9 cellular contexts compared by ENCODE assay signal in the genomic region with DNA sequence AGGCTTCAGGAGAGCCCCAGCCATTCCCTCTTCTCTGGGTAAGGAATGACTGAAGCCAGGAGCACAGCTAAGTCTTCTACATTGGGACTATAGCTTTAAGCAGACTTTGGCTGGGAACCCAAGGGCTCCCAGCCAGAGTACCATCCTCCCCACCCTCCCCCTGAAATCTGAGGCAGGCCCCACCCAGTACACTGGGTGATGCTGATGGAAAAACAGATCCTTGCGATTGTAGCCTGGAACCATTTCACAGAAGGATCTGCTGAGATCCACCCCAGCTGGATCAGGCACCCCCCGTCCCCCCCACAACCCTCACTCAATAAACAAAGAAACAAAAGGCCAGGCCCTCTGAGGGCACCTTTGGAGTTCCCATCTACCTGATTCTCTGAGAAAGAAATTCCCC. TPM values are rescaled to one million over a fixed set of nuclear protein-coding genes. Genes with fewer than 3 reads are reported as not detected.
A peak's percentile ranks its signal among the peaks of the same experiment; 100 is the strongest.
DNase-seq lines count a peak whose midpoint lies in the region; ATAC-seq and TF ChIP-seq lines count a peak whose summit lies in the region.
"Had no signal": no experiment of that assay in that cellular context is flagged by ENCODE, and none has a peak within 500 bp of the region (broad histone marks: within the 10 kb centered on the region; RNA-seq: fewer than 3 reads in every experiment).

No MANE protein-coding gene starts in this region.

- H3K23ac ChIP-seq in trophoblast cell (ENCODE audit: low read length) (no peak overlapping the region), H9 (ENCODE audit: insufficient read length, low read depth, low read length) (no peak overlapping the region)

- H3K14ac ChIP-seq in trophoblast cell (ENCODE audit: low read length) (no peak overlapping the region), H9 (ENCODE audit: insufficient read depth, low read length) (no peak overlapping the region)

- H3K9me3 ChIP-seq in CD4-positive, CD25-positive, alpha-beta regulatory T cell (ENCODE audit: control insufficient read depth in 2 of 2, low read length in 2 of 2), result no peaks in the 10 kb centered on the region
- H3K9me3 ChIP-seq in OCI-LY1 (ENCODE audit: low read length) (no peaks in the 10 kb centered on the region), trophoblast cell (ENCODE audit: insufficient read depth, low read depth, low read length) (no peaks in the 10 kb centered on the region), H9 (ENCODE audit: control insufficient read depth, low read depth, low read length) (no peaks in the 10 kb centered on the region)

- peak overlapping the region; percentile 90 for H3K4me3 ChIP-seq in CD4-positive, CD25-positive, alpha-beta regulatory T cell (ENCODE audit: low read depth, low read length)
- H3K4me3 ChIP-seq in OCI-LY1 (ENCODE audit: low read depth, low read length, poor library complexity, severe bottlenecking), result peak overlapping the region; percentile 65
- H3K4me3 ChIP-seq in fibroblast of pulmonary artery (replicated peaks; ENCODE audit: low read depth, low read length), result peak overlapping the region; percentile 71
- no peak overlapping the region for H3K4me3 ChIP-seq in trophoblast cell (ENCODE audit: low read depth, low read length)

- TF ChIP-seq CTCF in OCI-LY1 (IDR thresholded peaks at IDR 0.05; ENCODE audit: low read length) (no peak), fibroblast of pulmonary artery (IDR thresholded peaks at IDR 0.05; ENCODE audit: low read length, missing control alignments) (no peak), H9 (conservative IDR thresholded peaks at IDR 0.05) (no peak)

- no peak overlapping the region for H3K4me3 Mint-ChIP-seq in CD4-positive, CD25-positive, alpha-beta regulatory T cell
- no peak overlapping the region for H3K4me3 Mint-ChIP-seq in activated CD8-positive, alpha-beta T cell treated with anti-CD3 and anti-CD28 coated beads, Interleukin-2, amount 10 ng/mL, durations not matched to agents 7 days and 5 days
- H3K4me3 Mint-ChIP-seq in H9, result peak overlapping the region in 1 of 2 experiments; percentile 41; a peak in 4 of 5 replicates
- H3K4me3 Mint-ChIP-seq in activated naive CD8-positive, alpha-beta T cell treated with anti-CD3 and anti-CD28 coated beads for 36 hours, result no peak overlapping the region

- no peak overlapping the region for H4K8ac ChIP-seq in trophoblast cell (ENCODE audit: low read depth, low read length)
- H4K8ac ChIP-seq in H9 (replicated peaks; ENCODE audit: insufficient read length, low read depth, low read length), result no peak overlapping the region

- peaks cover 73% of the 10 kb centered on the region for H3K4me1 ChIP-seq in CD4-positive, CD25-positive, alpha-beta regulatory T cell (ENCODE audit: control insufficient read depth, insufficient read depth, low read length, poor library complexity, severe bottlenecking)
- H3K4me1 ChIP-seq in OCI-LY1 (ENCODE audit: insufficient read depth, low read length, severe bottlenecking), result peaks cover 72% of the 10 kb centered on the region
- peaks cover 23% of the 10 kb centered on the region in 2 experiments for H3K4me1 ChIP-seq in trophoblast cell (ENCODE audit: control insufficient read depth in 1 of 2, insufficient read depth in 2 of 2, low read length in 2 of 2)
- peaks cover 9% of the 10 kb centered on the region; the same call in 1 of the 2 replicates for H3K4me1 ChIP-seq in H9 (ENCODE audit: insufficient read depth, low read length)

- no peaks in the 10 kb centered on the region for H3K27me3 Mint-ChIP-seq in CD4-positive, CD25-positive, alpha-beta regulatory T cell
- no peaks in the 10 kb centered on the region for H3K27me3 Mint-ChIP-seq in activated CD8-positive, alpha-beta T cell treated with anti-CD3 and anti-CD28 coated beads, Interleukin-2, amount 10 ng/mL, durations not matched to agents 7 days and 5 days (ENCODE audit: low read depth)
- no peaks in the 10 kb centered on the region for H3K27me3 Mint-ChIP-seq in H9 (ENCODE audit: low read depth)
- H3K27me3 Mint-ChIP-seq in activated naive CD8-positive, alpha-beta T cell treated with anti-CD3 and anti-CD28 coated beads for 36 hours, result no peaks in the 10 kb centered on the region

- H3K4ac ChIP-seq in trophoblast cell (ENCODE audit: low read depth, low read length) (peak overlapping the region; percentile 38), H9 (ENCODE audit: low read depth, low read length) (no peak overlapping the region)

- H3K23me2 ChIP-seq in H9 (ENCODE audit: insufficient read length, low read depth, low read length, poor library complexity, severe bottlenecking), result peaks cover 8% of the 10 kb centered on the region

- no peak overlapping the region for H4K91ac ChIP-seq in trophoblast cell (ENCODE audit: low read depth, low read length)
- no peak overlapping the region for H4K91ac ChIP-seq in H9 (ENCODE audit: insufficient read length, low read depth, low read length)

- DNase-seq in CD4-positive, CD25-positive, alpha-beta regulatory T cell, result no peak
- DNase-seq in fibroblast of pulmonary artery (ENCODE audit: low read depth) (peak; percentile 75), trophoblast cell (no peak), H9 (no peak)
- no peak for DNase-seq in activated CD8-positive, alpha-beta T cell treated with anti-CD3 and anti-CD28 coated beads, Interleukin-2, amount 10 ng/mL, durations not matched to agents 7 days and 5 days
- no peak for DNase-seq in activated naive CD8-positive, alpha-beta T cell treated with anti-CD3 and anti-CD28 coated beads for 36 hours

- CTCF ChIA-PET in activated CD8-positive, alpha-beta T cell treated with anti-CD3 and anti-CD28 coated beads, Interleukin-2, amount 10 ng/mL, durations not matched to agents 7 days and 5 days (lab: Charles Lee), result interaction anchor here (0.6 to 4.4 kb wide), 8 partner anchors 13 to 392 kb away, joined by 3 to 58 read pairs (median 5); no protein-coding TSS in a partner anchor

- POLR2A ChIA-PET in activated CD8-positive, alpha-beta T cell treated with anti-CD3 and anti-CD28 coated beads, Interleukin-2, amount 10 ng/mL, durations not matched to agents 7 days and 5 days (lab: Charles Lee), result interaction anchor here (0.8 to 2.7 kb wide), 4 partner anchors 13 to 61 kb away, joined by 4 to 18 read pairs (median 4); a partner anchor contains a TSS

- H3K36me3 Mint-ChIP-seq in CD4-positive, CD25-positive, alpha-beta regulatory T cell, result peaks cover 11% of the 10 kb centered on the region
- H3K36me3 Mint-ChIP-seq in activated CD8-positive, alpha-beta T cell treated with anti-CD3 and anti-CD28 coated beads, Interleukin-2, amount 10 ng/mL, durations not matched to agents 7 days and 5 days (ENCODE audit: low read depth), result peaks cover 36% of the 10 kb centered on the region
- H3K36me3 Mint-ChIP-seq in H9 (ENCODE audit: insufficient read depth in 1 of 3, low read depth in 3 of 3), result peaks cover 12 to 33% (median 29%) of the 10 kb centered on the region in 3 experiments; a peak in 6 of 7 replicates
- peaks cover 27% of the 10 kb centered on the region for H3K36me3 Mint-ChIP-seq in activated naive CD8-positive, alpha-beta T cell treated with anti-CD3 and anti-CD28 coated beads for 36 hours

- H4K12ac ChIP-seq in trophoblast cell (ENCODE audit: low read depth, low read length), result no peak overlapping the region

- H3K79me2 ChIP-seq in OCI-LY1 (ENCODE audit: insufficient read depth, low read length) (peaks cover 38% of the 10 kb centered on the region), trophoblast cell (ENCODE audit: control insufficient read depth, insufficient read depth, low read length, poor library complexity) (peaks cover 14% of the 10 kb centered on the region), H9 (ENCODE audit: insufficient read depth, low read length) (peaks cover 12% of the 10 kb centered on the region; the same call in 1 of the 2 replicates)

- no peak overlapping the region for H3K56ac ChIP-seq in H9 (ENCODE audit: insufficient read length, low read depth, low read length)

- no peak overlapping the region for H2BK15ac ChIP-seq in H9 (ENCODE audit: low read depth, low read length)

- H2BK5ac ChIP-seq in trophoblast cell (ENCODE audit: low read depth, low read length, poor library complexity) (no peak overlapping the region), H9 (ENCODE audit: insufficient read length, low read length) (no peak overlapping the region)

- H3K9ac ChIP-seq in OCI-LY1 (ENCODE audit: low read length) (peak overlapping the region; percentile 75), trophoblast cell (ENCODE audit: low read length) (no peak overlapping the region), H9 (ENCODE audit: extremely low read depth, insufficient read length, low read length) (no peak overlapping the region)

- H2AK5ac ChIP-seq in trophoblast cell (ENCODE audit: low read length) (no peak overlapping the region), H9 (ENCODE audit: insufficient read length, low read length) (no peak overlapping the region)

- peaks cover 17% of the 10 kb centered on the region for H3K36me3 ChIP-seq in CD4-positive, CD25-positive, alpha-beta regulatory T cell (ENCODE audit: control insufficient read depth, insufficient read depth, low read length)
- peaks cover 28% of the 10 kb centered on the region for H3K36me3 ChIP-seq in OCI-LY1 (ENCODE audit: insufficient read depth, low read length)
- peaks cover 6 to 12% of the 10 kb centered on the region in 2 experiments for H3K36me3 ChIP-seq in trophoblast cell (ENCODE audit: control insufficient read depth in 1 of 2, insufficient read depth in 2 of 2, low read length in 2 of 2)

- H3K9me2 ChIP-seq in OCI-LY1 (ENCODE audit: low read depth, low read length), result no peaks in the 10 kb centered on the region

- H3K27me3 ChIP-seq in CD4-positive, CD25-positive, alpha-beta regulatory T cell (ENCODE audit: control insufficient read depth, insufficient read depth, low read length), result no peaks in the 10 kb centered on the region
- H3K27me3 ChIP-seq in OCI-LY1 (ENCODE audit: insufficient read depth, low read length) (no peaks in the 10 kb centered on the region), trophoblast cell (ENCODE audit: insufficient read depth, low read length) (no peaks in the 10 kb centered on the region), H9 (ENCODE audit: insufficient read depth, low read length) (no peaks in the 10 kb centered on the region)

- peaks cover 14% of the 10 kb centered on the region for H3K79me1 ChIP-seq in trophoblast cell (ENCODE audit: low read length)
- peaks cover 10% of the 10 kb centered on the region for H3K79me1 ChIP-seq in H9 (ENCODE audit: insufficient read depth, low read depth, low read length, poor library complexity, severe bottlenecking)

- H2BK120ac ChIP-seq in trophoblast cell (ENCODE audit: insufficient read depth, low read length, poor library complexity) (no peak overlapping the region), H9 (ENCODE audit: low read depth, low read length, poor library complexity, severe bottlenecking) (no peak overlapping the region)

- no peak overlapping the region for H2AFZ ChIP-seq in OCI-LY1 (ENCODE audit: low read length)
- H2AFZ ChIP-seq in trophoblast cell (ENCODE audit: insufficient read depth, low read length, poor library complexity), result no peak overlapping the region
- no peak overlapping the region for H2AFZ ChIP-seq in H9 (ENCODE audit: low read length)

- peaks cover 14 to 57% (median 44%) of the 10 kb centered on the region in 4 donors for H3K4me1 Mint-ChIP-seq in CD4-positive, CD25-positive, alpha-beta regulatory T cell
- H3K4me1 Mint-ChIP-seq in activated CD8-positive, alpha-beta T cell treated with anti-CD3 and anti-CD28 coated beads, Interleukin-2, amount 10 ng/mL, durations not matched to agents 7 days and 5 days (ENCODE audit: low read depth), result peaks cover 7% of the 10 kb centered on the region
- H3K4me1 Mint-ChIP-seq in H9, result peaks cover 6 to 7% of the 10 kb centered on the region in 2 experiments
- H3K4me1 Mint-ChIP-seq in activated naive CD8-positive, alpha-beta T cell treated with anti-CD3 and anti-CD28 coated beads for 36 hours, result peaks cover 34% of the 10 kb centered on the region

- H4K20me1 ChIP-seq in OCI-LY1 (ENCODE audit: insufficient read depth, low read length) (no peaks in the 10 kb centered on the region), H9 (ENCODE audit: control insufficient read depth, insufficient read depth, insufficient read length) (no peaks in the 10 kb centered on the region)

- no peak overlapping the region for H2BK20ac ChIP-seq in H9 (ENCODE audit: low read depth, low read length, poor library complexity, severe bottlenecking)

- no peak overlapping the region for H4K5ac ChIP-seq in H9 (ENCODE audit: insufficient read length, low read depth, low read length)

- H3F3A ChIP-seq in OCI-LY1 (ENCODE audit: insufficient read depth, low read length), result no peaks in the 10 kb centered on the region

- peak overlapping the region; percentile 76 for H3K4me2 ChIP-seq in OCI-LY1 (ENCODE audit: low read length)
- no peak overlapping the region for H3K4me2 ChIP-seq in trophoblast cell (ENCODE audit: low read length)
- no peak overlapping the region for H3K4me2 ChIP-seq in H9 (ENCODE audit: insufficient read depth, insufficient read length, low read length)

- no peaks in the 10 kb centered on the region for H3K9me3 Mint-ChIP-seq in CD4-positive, CD25-positive, alpha-beta regulatory T cell
- H3K9me3 Mint-ChIP-seq in activated CD8-positive, alpha-beta T cell treated with anti-CD3 and anti-CD28 coated beads, Interleukin-2, amount 10 ng/mL, durations not matched to agents 7 days and 5 days (ENCODE audit: insufficient read depth), result no peaks in the 10 kb centered on the region
- H3K9me3 Mint-ChIP-seq in H9, result no peaks in the 10 kb centered on the region
- H3K9me3 Mint-ChIP-seq in activated naive CD8-positive, alpha-beta T cell treated with anti-CD3 and anti-CD28 coated beads for 36 hours, result no peaks in the 10 kb centered on the region

- ATAC-seq in CD4-positive, CD25-positive, alpha-beta regulatory T cell (ENCODE audit: low read depth in 2 of 2), result no peak
- no peak for ATAC-seq in activated CD8-positive, alpha-beta T cell treated with anti-CD3 and anti-CD28 coated beads, Interleukin-2, amount 10 ng/mL, durations not matched to agents 7 days and 5 days
- ATAC-seq in HG03108 (IDR thresholded peaks at IDR 0.05; ENCODE audit: unreplicated experiment), result no peak
- ATAC-seq: activated CD4-positive, CD25-positive, alpha-beta regulatory T cell treated with anti-CD3 and anti-CD28 coated beads, Interleukin-2, amount 50 U/mL, for 24 hours had no signal

- no peak overlapping the region for H3T11ph ChIP-seq in H9 (ENCODE audit: low read length)

- no peak overlapping the region for H3K27ac Mint-ChIP-seq in CD4-positive, CD25-positive, alpha-beta regulatory T cell
- H3K27ac Mint-ChIP-seq in activated CD8-positive, alpha-beta T cell treated with anti-CD3 and anti-CD28 coated beads, Interleukin-2, amount 10 ng/mL, durations not matched to agents 7 days and 5 days, result no peak overlapping the region
- H3K27ac Mint-ChIP-seq in H9, result peak overlapping the region in 1 of 3 experiments; percentile 90; a peak in 5 of 7 replicates
- no peak overlapping the region for H3K27ac Mint-ChIP-seq in activated naive CD8-positive, alpha-beta T cell treated with anti-CD3 and anti-CD28 coated beads for 36 hours

- no peak overlapping the region for H2BK12ac ChIP-seq in trophoblast cell (ENCODE audit: low read length)
- no peak overlapping the region for H2BK12ac ChIP-seq in H9 (ENCODE audit: insufficient read length, low read depth, low read length)

- WGBS in trophoblast cell (ENCODE audit: extremely low coverage, insufficient coverage, insufficient read length), result no CpG with 5 or more reads among the region's 2 CpGs
- WGBS in H9 (ENCODE audit: extremely low coverage, insufficient read length, low lambda C conversion rate), result no CpG with 5 or more reads among the region's 2 CpGs

- H3K27ac ChIP-seq in CD4-positive, CD25-positive, alpha-beta regulatory T cell (ENCODE audit: insufficient read depth, low read length, poor library complexity, severe bottlenecking), result peak overlapping the region; percentile 94
- peak overlapping the region; percentile 92 for H3K27ac ChIP-seq in OCI-LY1 (ENCODE audit: low read depth, low read length, poor library complexity, severe bottlenecking)
- H3K27ac ChIP-seq in trophoblast cell (ENCODE audit: low read depth, low read length), result no peak overlapping the region
- no peak overlapping the region for H3K27ac ChIP-seq in H9 (ENCODE audit: insufficient read length, low read depth, low read length)

- H3K18ac ChIP-seq in trophoblast cell (ENCODE audit: low read length) (no peak overlapping the region), H9 (ENCODE audit: insufficient read length, low read depth, low read length) (no peak overlapping the region)

RNA-seq across cellular contexts. Expression of a gene that starts 39.8 kb away (rescaled TPM):
- 22.8 TPM for total RNA-seq in CD4-positive, CD25-positive, alpha-beta regulatory T cell
- polyA plus RNA-seq in CD4-positive, CD25-positive, alpha-beta regulatory T cell, result 10 to 100 TPM; 10.4 to 19.1 (median 12.5) TPM
- 4.6 TPM in 2 replicates for polyA plus RNA-seq in trophoblast cell (2013)
- 10 to 100 TPM; 15.9 to 16.2 TPM for total RNA-seq in activated CD8-positive, alpha-beta T cell treated with anti-CD3 and anti-CD28 coated beads, Interleukin-2, amount 10 ng/mL, durations not matched to agents 7 days and 5 days
- total RNA-seq in H9 (2021), result 10.2 and 10.6 TPM in 2 replicates
- 1 to 10 TPM; 6.9 to 7.4 TPM for total RNA-seq in activated naive CD8-positive, alpha-beta T cell treated with anti-CD3 and anti-CD28 coated beads for 36 hours

RNA-seq across cellular contexts. Expression of a gene that starts 41.9 kb away (rescaled TPM):
- total RNA-seq in CD4-positive, CD25-positive, alpha-beta regulatory T cell, result 272 TPM
- 10 to 100 TPM; 14.0 to 27.2 (median 20.5) TPM for polyA plus RNA-seq in CD4-positive, CD25-positive, alpha-beta regulatory T cell
- polyA plus RNA-seq in trophoblast cell (2013), result 86.2 and 86.4 TPM in 2 replicates
- total RNA-seq in activated CD8-positive, alpha-beta T cell treated with anti-CD3 and anti-CD28 coated beads, Interleukin-2, amount 10 ng/mL, durations not matched to agents 7 days and 5 days, result 100 to 1,000 TPM; 198 to 199 TPM
- 127 and 136 TPM in 2 replicates for total RNA-seq in H9 (2021)
- total RNA-seq in activated naive CD8-positive, alpha-beta T cell treated with anti-CD3 and anti-CD28 coated beads for 36 hours, result 100 to 1,000 TPM; 120 to 121 TPM

RNA-seq across cellular contexts. Expression of a gene that starts 42.2 kb away (rescaled TPM):
- total RNA-seq in CD4-positive, CD25-positive, alpha-beta regulatory T cell, result 1.5 TPM
- 1 to 10 TPM; 2.8 to 9.4 (median 6.3) TPM for polyA plus RNA-seq in CD4-positive, CD25-positive, alpha-beta regulatory T cell
- polyA plus RNA-seq in trophoblast cell (2013), result 3.8 and 4.1 TPM in 2 replicates
- total RNA-seq in activated CD8-positive, alpha-beta T cell treated with anti-CD3 and anti-CD28 coated beads, Interleukin-2, amount 10 ng/mL, durations not matched to agents 7 days and 5 days, result 1 to 10 TPM; 6.9 to 7.0 TPM
- 3.1 and 6.4 TPM in 2 replicates for total RNA-seq in H9 (2021)
- 10 to 100 TPM in 1 of 2 experiments, 1 to 10 TPM in 1; 7.0 to 10.0 TPM for total RNA-seq in activated naive CD8-positive, alpha-beta T cell treated with anti-CD3 and anti-CD28 coated beads for 36 hours

Comparison
In these comparisons a context has a peak if more than half of its experiments do, and no peak if none do; other contexts are left out.
1. H3K27ac ChIP-seq: peak in CD4-positive, CD25-positive, alpha-beta regulatory T cell (single experiment) and OCI-LY1 (single experiment); none in trophoblast cell (single experiment) and H9 (single experiment).